Comparison of ENCODE assay signal across 9 cellular contexts in the genomic region with DNA sequence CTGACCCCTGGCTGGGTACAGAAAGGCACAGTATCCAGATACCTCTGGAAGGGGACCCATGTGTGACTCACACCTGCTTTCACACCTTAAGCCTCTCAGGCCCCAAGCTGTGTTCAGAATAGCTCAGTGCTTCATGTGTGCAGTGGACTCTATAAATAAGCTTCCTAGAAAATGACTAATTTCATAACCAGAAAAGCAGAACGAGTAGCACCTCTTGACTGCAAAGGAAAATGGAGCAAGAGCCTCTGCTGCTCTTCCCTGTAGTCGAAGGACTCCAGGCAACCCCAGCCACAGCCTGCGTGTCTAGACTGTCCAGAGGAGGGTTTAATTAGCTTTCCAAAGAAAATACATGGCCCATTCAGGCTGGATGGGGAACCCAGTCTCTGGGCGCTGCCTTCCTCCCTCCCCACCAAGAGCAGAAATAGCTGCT. TPM values are rescaled to one million over a fixed set of nuclear protein-coding genes. Genes with fewer than 3 reads are reported as not detected.
DNase-seq lines count a peak whose midpoint lies in the region; ATAC-seq and TF ChIP-seq lines count a peak whose summit lies in the region.
"Had no signal": no experiment of that assay in that cellular context is flagged by ENCODE, and none has a peak within 500 bp of the region (broad histone marks: within the 10 kb centered on the region; RNA-seq: fewer than 3 reads in every experiment).

No MANE protein-coding gene starts in this region.

- H3K9me3 ChIP-seq in Karpas-422 (ENCODE audit: low read length): no peaks in the 10 kb centered on the region
- H3K9me3 ChIP-seq in psoas muscle: no peaks in the 10 kb centered on the region

- no peak overlapping the region for H2AFZ ChIP-seq in Karpas-422 (ENCODE audit: low read length)

- H3K27me3 ChIP-seq in Karpas-422 (ENCODE audit: low read length) (no peaks in the 10 kb centered on the region), psoas muscle (ENCODE audit: insufficient read depth in 3 of 3, low read length in 2 of 3) (peaks cover 0 to 8% (median 0%) of the 10 kb centered on the region in 3 donors)

- WGBS in psoas muscle, 3 donors: 50 to 73% (median 62%) methylated on average over 4 of the region's 4 CpGs

- no peak overlapping the region for H3K4me3 ChIP-seq in Karpas-422 (ENCODE audit: low read length)
- H3K4me3 ChIP-seq in psoas muscle: no peak overlapping the region
- H3K4me3 ChIP-seq: SK-N-MC had no signal

- intact Hi-C loops in psoas muscle (cut with DNase I): no loop called here

- H3K36me3 ChIP-seq in Karpas-422 (ENCODE audit: insufficient read depth, low read length) (no peaks in the 10 kb centered on the region), psoas muscle (ENCODE audit: insufficient read depth in 1 of 2, low read depth in 1 of 2) (no peaks in the 10 kb centered on the region)

- TF ChIP-seq CTCF in psoas muscle (IDR thresholded peaks at IDR 0.05): no peak

- DNase-seq in SIG-M5 treated with dmso at 0.1 percent for 504 hours (lab: John Stamatoyannopoulos, UW; ENCODE audit: unreplicated experiment) (peak; percentile 59), SIG-M5 (lab: John Stamatoyannopoulos, UW) (no peak), Karpas-422 (peak; percentile 52), psoas muscle (no peak), activated gamma-delta T cell (lab: John Stamatoyannopoulos, UW) (no peak), AML-193 (lab: John Stamatoyannopoulos, UW) (no peak), NCI-H69 (lab: John Stamatoyannopoulos, UW) (no peak)

- H3K4me1 ChIP-seq in Karpas-422 (ENCODE audit: low read length): peaks cover 5% of the 10 kb centered on the region; the same call in 1 of the 2 replicates
- H3K4me1 ChIP-seq in psoas muscle: peaks cover 3% of the 10 kb centered on the region

- H4K20me1 ChIP-seq in Karpas-422 (ENCODE audit: insufficient read depth, low read depth, low read length): no peaks in the 10 kb centered on the region

- no peaks in the 10 kb centered on the region for H3K9me2 ChIP-seq in Karpas-422 (replicated peaks; ENCODE audit: insufficient read depth, low read length)

- H3K27ac ChIP-seq in Karpas-422 (ENCODE audit: low read length): no peak overlapping the region
- no peak overlapping the region for H3K27ac ChIP-seq in psoas muscle
- H3K27ac ChIP-seq: SK-N-MC had no signal

- no peak overlapping the region for H3K4me2 ChIP-seq in Karpas-422 (ENCODE audit: low read depth, low read length, poor library complexity, severe bottlenecking)

- H3K79me2 ChIP-seq in Karpas-422 (ENCODE audit: low read length): no peaks in the 10 kb centered on the region

- H3K9ac ChIP-seq in Karpas-422 (ENCODE audit: low read length): no peak overlapping the region

- ATAC-seq in HG02571 (IDR thresholded peaks at IDR 0.05; ENCODE audit: unreplicated experiment) (peak; percentile 72), psoas muscle (peak; percentile 67 to 94 (median 85))

RNA-seq across cellular contexts. Expression of a gene that starts 23.1 kb away (rescaled TPM):
- not detected in 2 replicates for total RNA-seq in Karpas-422 (2014; rRNA removed; shearing (Covaris generic); ENCODE audit: low replicate concordance)
- total RNA-seq in psoas muscle: 1 to 10 TPM in 1 of 4 donors, under 1 TPM in 3; 0.22 to 1.4 (median 0.71) TPM
- under 1 TPM; 0.47 to 0.61 (median 0.47) TPM for polyA plus RNA-seq in psoas muscle

RNA-seq across cellular contexts. Expression of a gene that starts 42.5 kb away (rescaled TPM):
- not detected in 2 replicates for total RNA-seq in Karpas-422 (2014; rRNA removed; shearing (Covaris generic); ENCODE audit: low replicate concordance)
- under 1 TPM; 0.08 to 0.54 (median 0.46) TPM for total RNA-seq in psoas muscle
- under 1 TPM; 0.03 to 0.87 (median 0.53) TPM for polyA plus RNA-seq in psoas muscle

Comparison
In these comparisons a context has a peak if more than half of its experiments do, and no peak if none do; other contexts are left out.
1. DNase-seq: peak in SIG-M5 treated with dmso at 0.1 percent for 504 hours (single experiment) and Karpas-422 (single experiment); none in SIG-M5 (single experiment), psoas muscle (0 of 2), activated gamma-delta T cell (single experiment), AML-193 (0 of 2) and NCI-H69 (single experiment).